ENCODE assay signal across 9 cellular contexts in genomic region chr2:29963972-29964570, GRCh38. TPM values are rescaled to one million over a fixed set of nuclear protein-coding genes. Genes with fewer than 3 reads are reported as not detected.
"Had no signal": no experiment of that assay in that cellular context is flagged by ENCODE, and none has a peak within 500 bp of the region (broad histone marks: within the 10 kb centered on the region; RNA-seq: fewer than 3 reads in every experiment).

No MANE protein-coding gene starts in this region.

- H3K27ac Mint-ChIP-seq: HFFc6, IgD-negative memory B cell had no signal

- H3K36me3 ChIP-seq: HAP-1 had no signal

- DNase-seq: GOT3, HFFc6, KBM-7 had no signal

- H3K4me2 ChIP-seq: KMS-11 had no signal

- H3K9me3 ChIP-seq: HAP-1 had no signal

- H3K27ac ChIP-seq: HL-60, KMS-11 had no signal

- H3K36me3 Mint-ChIP-seq: IgD-negative memory B cell had no signal

- H3K4me1 Mint-ChIP-seq: IgD-negative memory B cell had no signal

- H3K4me3 ChIP-seq: HAP-1 had no signal

- H3K9me3 Mint-ChIP-seq: HFFc6, IgD-negative memory B cell had no signal

- H3K4me3 Mint-ChIP-seq: HFFc6, IgD-negative memory B cell had no signal

- H3K9ac ChIP-seq: KMS-11 had no signal

- ATAC-seq: HCT116, HepG2 had no signal

- H3K4me1 ChIP-seq: HAP-1 had no signal

RNA-seq across cellular contexts. Expression of gene ALK, which starts 42.7 kb away (rescaled TPM):
- total RNA-seq: HepG2, HFFc6 had no signal
- polyA plus RNA-seq: HepG2, IgD-negative memory B cell had no signal
